8 cellular contexts compared by ENCODE assay signal in the genomic region with DNA sequence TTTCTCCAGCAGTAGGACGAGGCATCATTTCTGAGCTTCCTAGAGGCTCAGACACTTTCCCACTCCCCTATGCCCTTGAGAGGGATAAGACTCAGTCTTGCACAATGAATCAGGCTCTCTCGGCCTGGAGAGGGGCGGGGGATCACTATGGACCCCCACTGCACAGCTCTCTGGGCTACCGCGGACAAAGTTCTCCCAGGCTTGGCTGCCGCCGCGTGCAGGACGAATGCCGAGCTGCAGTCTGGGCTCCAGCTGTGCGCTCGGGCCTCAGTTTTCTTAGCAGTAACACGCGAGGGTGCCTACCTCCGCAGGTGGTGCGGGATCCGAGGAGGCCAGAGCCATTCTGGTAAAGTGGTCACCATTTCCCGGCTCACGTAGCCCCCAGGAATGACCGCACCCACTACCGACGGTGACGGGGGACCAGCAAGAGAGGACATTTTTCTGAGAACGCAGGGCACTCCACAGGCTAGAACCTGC. TPM values are rescaled to one million over a fixed set of nuclear protein-coding genes. Genes with fewer than 3 reads are reported as not detected.
DNase-seq lines count a peak whose midpoint lies in the region; ATAC-seq, FAIRE-seq and TF ChIP-seq lines count a peak whose summit lies in the region.

No MANE protein-coding gene starts in this region.

- no peak for TF ChIP-seq POLR2A in H1 (IDR thresholded peaks at IDR 0.05; ENCODE audit: control extremely low read depth in 1 of 2, low read depth in 2 of 2, low read length in 2 of 2)

- TF ChIP-seq RAD21 in H1 (IDR thresholded peaks at IDR 0.05 in 1 of 2, conservative IDR thresholded peaks at IDR 0.05 in 1 of 2; ENCODE audit: low read depth in 2 of 2, low read length in 2 of 2): no peak

- H3K36me3 Mint-ChIP-seq in CD4-positive, alpha-beta T cell (ENCODE audit: low read depth): no peaks in the 10 kb centered on the region
- no peaks in the 10 kb centered on the region for H3K36me3 Mint-ChIP-seq in nephron (ENCODE audit: low read depth)

- CTCF ChIA-PET in CD4-positive, alpha-beta T cell (lab: Charles Lee): interaction anchor here (1.0 to 2.0 kb wide), 5 partner anchors 17 to 266 kb away, joined by 3 to 22 read pairs (median 3); a partner anchor contains a TSS
- CTCF ChIA-PET in H1 (lab: Charles Lee; ENCODE audit: partially characterized antibody): interaction anchor here (0.9 to 19.4 kb wide), 9 partner anchors 15 to 237 kb away, joined by 3 to 350 read pairs (median 7); no protein-coding TSS in a partner anchor

- peak overlapping the region; percentile 59 to 76 (median 64) for H3K4me3 ChIP-seq in H1 (ENCODE audit: extremely low read depth in 1 of 4, insufficient read depth in 2 of 4, low read depth in 3 of 4, low read length in 4 of 4)

- no peak overlapping the region for H3K23ac ChIP-seq in H1 (ENCODE audit: insufficient read length)

- no peak for TF ChIP-seq CTCF in CD4-positive, alpha-beta T cell (IDR thresholded peaks at IDR 0.05)
- TF ChIP-seq CTCF in H1 (IDR thresholded peaks at IDR 0.05; ENCODE audit: control extremely low read depth in 1 of 3, insufficient read depth in 1 of 3, low read depth in 1 of 3, low read length in 3 of 3): no peak
- no peak for TF ChIP-seq CTCF in nephron (IDR thresholded peaks at IDR 0.05; ENCODE audit: unreplicated experiment in 3 of 3)

- H3K23me2 ChIP-seq in H1 (ENCODE audit: low read depth, low read length): peaks cover 33% of the 10 kb centered on the region

- H4K5ac ChIP-seq in H1 (ENCODE audit: insufficient read length, low read depth, low read length): peak overlapping the region; percentile 6

- H3K56ac ChIP-seq in H1 (replicated peaks; ENCODE audit: insufficient read length, low read depth, low read length): no peak overlapping the region

- H3K4me1 Mint-ChIP-seq in CD4-positive, alpha-beta T cell (ENCODE audit: low read depth): peaks cover 47% of the 10 kb centered on the region
- H3K4me1 Mint-ChIP-seq in nephron: peaks cover 12% of the 10 kb centered on the region

- peaks cover 6 to 15% (median 7%) of the 10 kb centered on the region in 4 experiments for H3K4me1 ChIP-seq in H1 (replicated peaks in 1 of 4; ENCODE audit: control insufficient read depth in 3 of 4, insufficient read depth in 4 of 4, low read length in 3 of 4)

- H3K9me3 Mint-ChIP-seq in CD4-positive, alpha-beta T cell: no peaks in the 10 kb centered on the region
- no peaks in the 10 kb centered on the region for H3K9me3 Mint-ChIP-seq in nephron

- no peak for TF ChIP-seq EP300 in H1 (IDR thresholded peaks at IDR 0.05; ENCODE audit: borderline replicate concordance in 1 of 2, low read depth in 2 of 2, low read length in 2 of 2)

- no peak overlapping the region for H2BK120ac ChIP-seq in H1 (replicated peaks; ENCODE audit: low read depth, low read length)

- H3K4ac ChIP-seq in H1 (replicated peaks; ENCODE audit: insufficient read length, low read depth, low read length): no peak overlapping the region

- H3K18ac ChIP-seq in H1 (ENCODE audit: extremely low read depth, low read length): peak overlapping the region; percentile 83

- H3K36me3 ChIP-seq in H1 (ENCODE audit: control insufficient read depth in 2 of 4, insufficient read depth in 4 of 4, low read length in 3 of 4): no peaks in the 10 kb centered on the region

- H3K27me3 ChIP-seq in CD4-positive, alpha-beta T cell (ENCODE audit: control insufficient read depth, insufficient read depth, low read length): no peaks in the 10 kb centered on the region
- H3K27me3 ChIP-seq in H1 (replicated peaks in 1 of 4; ENCODE audit: control insufficient read depth in 3 of 4, extremely low read depth in 1 of 4, insufficient read depth in 3 of 4, low read length in 3 of 4): peaks cover 3 to 34% (median 32%) of the 10 kb centered on the region in 4 experiments

- H3K4me2 ChIP-seq in H1 (ENCODE audit: insufficient read depth in 1 of 2, low read depth in 2 of 2, low read length in 2 of 2): peak overlapping the region; percentile 97

- no peak overlapping the region for H3K14ac ChIP-seq in H1 (ENCODE audit: insufficient read length)

- DNase-seq in CD4-positive, alpha-beta T cell: no peak
- DNase-seq in NCI-H69 (lab: John Stamatoyannopoulos, UW) (peak; percentile 60), H1 (ENCODE audit: low read depth in 1 of 2, low spot score in 2 of 2) (peak in 1 of 2 experiments; percentile 70), NCI-H2081 (lab: John Stamatoyannopoulos, UW) (no peak), AML-193 (lab: John Stamatoyannopoulos, UW) (no peak), NCI-H1417 (lab: John Stamatoyannopoulos, UW) (no peak)

- POLR2A ChIA-PET in CD4-positive, alpha-beta T cell (lab: Charles Lee): interaction anchor here (1.0 to 2.6 kb wide), 8 partner anchors 47 to 267 kb away, joined by 3 to 11 read pairs (median 4); a partner anchor contains a TSS
- POLR2A ChIA-PET in H1 (lab: Charles Lee; ENCODE audit: partially characterized antibody): interaction anchor here (0.6 to 1.9 kb wide), 4 partner anchors 16 to 127 kb away, joined by 3 to 6 read pairs (median 4); no protein-coding TSS in a partner anchor

- H3K9ac ChIP-seq in H1 (replicated peaks in 1 of 4; ENCODE audit: extremely low read depth in 1 of 4, low read depth in 3 of 4, low read length in 3 of 4): 0 out of 7 replicates have a peak overlapping the region, but pooled peaks of 1 of the 4 experiments have one; percentile 5

- no peak overlapping the region; the same call in 1 of the 2 replicates for H4K8ac ChIP-seq in H1 (ENCODE audit: extremely low read depth, insufficient read depth, low read length)

- H3K27me3 Mint-ChIP-seq in CD4-positive, alpha-beta T cell: no peaks in the 10 kb centered on the region
- peaks cover 66% of the 10 kb centered on the region for H3K27me3 Mint-ChIP-seq in nephron (ENCODE audit: low read depth)

- H3K27ac ChIP-seq in CD4-positive, alpha-beta T cell (ENCODE audit: low read depth, low read length): peak overlapping the region; percentile 42
- H3K27ac ChIP-seq in H1 (ENCODE audit: low read depth, low read length): no peak overlapping the region

- peak overlapping the region; percentile 81; the same call in 1 of the 2 replicates for H2BK15ac ChIP-seq in H1 (ENCODE audit: low read length)

- H3K27ac Mint-ChIP-seq in CD4-positive, alpha-beta T cell: peak overlapping the region; percentile 73
- no peak overlapping the region for H3K27ac Mint-ChIP-seq in nephron

- no peak overlapping the region for H2BK20ac ChIP-seq in H1 (ENCODE audit: low read length)

- H2BK5ac ChIP-seq in H1 (ENCODE audit: low read depth, low read length): peak overlapping the region; percentile 68; the same call in 1 of the 2 replicates

- H4K20me1 ChIP-seq in H1 (replicated peaks in 1 of 2; ENCODE audit: control insufficient read depth in 1 of 2, insufficient read depth in 2 of 2, low read length in 2 of 2): no peaks in the 10 kb centered on the region

- H2AFZ ChIP-seq in H1 (ENCODE audit: low read length): peak overlapping the region; percentile 95

- H3K9me3 ChIP-seq in CD4-positive, alpha-beta T cell (ENCODE audit: control insufficient read depth, low read length): no peaks in the 10 kb centered on the region
- H3K9me3 ChIP-seq in H1 (ENCODE audit: insufficient read depth in 2 of 2, low read depth in 1 of 2, low read length in 1 of 2): no peaks in the 10 kb centered on the region

- no peak for ATAC-seq in CD4-positive, alpha-beta T cell (ENCODE audit: poor library complexity)
- ATAC-seq in GM21423 (IDR thresholded peaks at IDR 0.05; ENCODE audit: unreplicated experiment): no peak

- peak overlapping the region; percentile 84; the same call in 1 of the 2 replicates for H2BK12ac ChIP-seq in H1 (ENCODE audit: low read depth, low read length)

- no peaks in the 10 kb centered on the region for H3K79me1 ChIP-seq in H1 (ENCODE audit: low read depth, low read length)

- H3K79me2 ChIP-seq in H1 (ENCODE audit: control insufficient read depth in 1 of 2, insufficient read depth in 2 of 2, low read length in 2 of 2): no peaks in the 10 kb centered on the region

- peak overlapping the region; percentile 78 for H3K4me3 Mint-ChIP-seq in CD4-positive, alpha-beta T cell
- peak overlapping the region; percentile 72 to 81 (median 80) for H3K4me3 Mint-ChIP-seq in nephron

- no peak overlapping the region for H2AK5ac ChIP-seq in H1 (ENCODE audit: low read depth, low read length)

- H4K91ac ChIP-seq in H1 (replicated peaks; ENCODE audit: insufficient read length, low read length): no peak overlapping the region

- intact Hi-C loops in CD4-positive, alpha-beta T cell (cut with DNase I, micrococcal nuclease): loop anchor here in 1 of 2 experiments (5.0 to 10.0 kb wide), 2 partner anchors 605 to 1442 kb away; a partner anchor contains a TSS

- 4% methylated on average over 22 of the region's 24 CpGs; no CpG with 5 or more reads in 1 of the 2 experiments for WGBS in H1 (ENCODE audit: extremely low coverage in 1 of 2, insufficient coverage in 1 of 2, insufficient read length in 1 of 2, insufficient replicate concordance in 2 of 2, low coverage in 1 of 2, low lambda C conversion rate in 2 of 2, missing lambda C conversion rate in 1 of 2), 2 experiments

- FAIRE-seq in H1 (lab: Jason Lieb, UNC): no peak

RNA-seq across cellular contexts. Expression of a gene that starts 3.4 kb away (rescaled TPM):
- under 1 TPM; 0.42 to 0.58 TPM for total RNA-seq in CD4-positive, alpha-beta T cell
- total RNA-seq in H1 (2021; fragmentation: NEBNext Ultra II Directional; extraction: Animal tissue kit (Norgen Biotek cat#: 25700)): 5.0 and 5.9 TPM in 2 replicates
- 1.2 and 1.4 TPM in 2 replicates for polyA plus RNA-seq in H1 (2011; rRNA removed)
- 1.2 TPM for polyA plus RNA-seq in H1 (2011; cell fraction: cytosol; rRNA removed)
- 1.3 TPM for polyA plus RNA-seq in H1 (2011; cell fraction: nucleus; rRNA removed)
- polyA plus RNA-seq in H1 (2012, experiment 1 of 2): 3.0 to 3.5 TPM (median 3.2 TPM) in 4 replicates
- 2.7 TPM for polyA plus RNA-seq in H1 (2012, experiment 2 of 2)
- polyA plus RNA-seq in H1 (2013, experiment 1 of 2): 6.7 TPM
- 7.2 TPM for polyA plus RNA-seq in H1 (2013, experiment 2 of 2)
- 1.2 and 1.8 TPM in 2 replicates for polyA minus RNA-seq in H1 (2011; rRNA and poly(A)+ RNA removed)
- 2.1 TPM for polyA minus RNA-seq in H1 (2011; cell fraction: cytosol; rRNA and poly(A)+ RNA removed)
- polyA minus RNA-seq in H1 (2011; cell fraction: nucleus; rRNA and poly(A)+ RNA removed): 1.2 TPM

RNA-seq across cellular contexts. Expression of a gene that starts 50.7 kb away (rescaled TPM):
- 1 to 10 TPM; 4.5 to 7.2 TPM for total RNA-seq in CD4-positive, alpha-beta T cell
- total RNA-seq in H1 (2021; fragmentation: NEBNext Ultra II Directional; extraction: Animal tissue kit (Norgen Biotek cat#: 25700)): 16.7 and 18.1 TPM in 2 replicates
- polyA plus RNA-seq in H1 (2011; rRNA removed): 16.2 and 23.7 TPM in 2 replicates
- 28.9 TPM for polyA plus RNA-seq in H1 (2011; cell fraction: cytosol; rRNA removed)
- 11.2 TPM for polyA plus RNA-seq in H1 (2011; cell fraction: nucleus; rRNA removed)
- 20.2 to 25.1 TPM (median 22.6 TPM) in 4 replicates for polyA plus RNA-seq in H1 (2012, experiment 1 of 2)
- 13.5 TPM for polyA plus RNA-seq in H1 (2012, experiment 2 of 2)
- polyA plus RNA-seq in H1 (2013, experiment 1 of 2): 11.1 TPM
- polyA plus RNA-seq in H1 (2013, experiment 2 of 2): 11.6 TPM
- 9.5 and 13.0 TPM in 2 replicates for polyA minus RNA-seq in H1 (2011; rRNA and poly(A)+ RNA removed)
- 4.2 TPM for polyA minus RNA-seq in H1 (2011; cell fraction: cytosol; rRNA and poly(A)+ RNA removed)
- 4.0 TPM for polyA minus RNA-seq in H1 (2011; cell fraction: nucleus; rRNA and poly(A)+ RNA removed)

RNA-seq across cellular contexts. Expression of a gene that starts 51.0 kb away (rescaled TPM):
- total RNA-seq in CD4-positive, alpha-beta T cell: under 1 TPM; 0.05 to 0.14 TPM
- 3.9 and 4.5 TPM in 2 replicates for total RNA-seq in H1 (2021; fragmentation: NEBNext Ultra II Directional; extraction: Animal tissue kit (Norgen Biotek cat#: 25700))
- 2.3 and 2.7 TPM in 2 replicates for polyA plus RNA-seq in H1 (2011; rRNA removed)
- polyA plus RNA-seq in H1 (2011; cell fraction: cytosol; rRNA removed): 2.6 TPM
- polyA plus RNA-seq in H1 (2011; cell fraction: nucleus; rRNA removed): 5.1 TPM
- 2.6 to 3.1 TPM (median 2.8 TPM) in 4 replicates for polyA plus RNA-seq in H1 (2012, experiment 1 of 2)
- polyA plus RNA-seq in H1 (2012, experiment 2 of 2): 0.56 TPM
- polyA plus RNA-seq in H1 (2013, experiment 1 of 2): 1.8 TPM
- polyA plus RNA-seq in H1 (2013, experiment 2 of 2): 1.7 TPM
- 8.9 and 10.7 TPM in 2 replicates for polyA minus RNA-seq in H1 (2011; rRNA and poly(A)+ RNA removed)
- polyA minus RNA-seq in H1 (2011; cell fraction: cytosol; rRNA and poly(A)+ RNA removed): 4.2 TPM
- 7.3 TPM for polyA minus RNA-seq in H1 (2011; cell fraction: nucleus; rRNA and poly(A)+ RNA removed)
